Comparison of ENCODE assay signal across 27 cellular contexts in the genomic region with DNA sequence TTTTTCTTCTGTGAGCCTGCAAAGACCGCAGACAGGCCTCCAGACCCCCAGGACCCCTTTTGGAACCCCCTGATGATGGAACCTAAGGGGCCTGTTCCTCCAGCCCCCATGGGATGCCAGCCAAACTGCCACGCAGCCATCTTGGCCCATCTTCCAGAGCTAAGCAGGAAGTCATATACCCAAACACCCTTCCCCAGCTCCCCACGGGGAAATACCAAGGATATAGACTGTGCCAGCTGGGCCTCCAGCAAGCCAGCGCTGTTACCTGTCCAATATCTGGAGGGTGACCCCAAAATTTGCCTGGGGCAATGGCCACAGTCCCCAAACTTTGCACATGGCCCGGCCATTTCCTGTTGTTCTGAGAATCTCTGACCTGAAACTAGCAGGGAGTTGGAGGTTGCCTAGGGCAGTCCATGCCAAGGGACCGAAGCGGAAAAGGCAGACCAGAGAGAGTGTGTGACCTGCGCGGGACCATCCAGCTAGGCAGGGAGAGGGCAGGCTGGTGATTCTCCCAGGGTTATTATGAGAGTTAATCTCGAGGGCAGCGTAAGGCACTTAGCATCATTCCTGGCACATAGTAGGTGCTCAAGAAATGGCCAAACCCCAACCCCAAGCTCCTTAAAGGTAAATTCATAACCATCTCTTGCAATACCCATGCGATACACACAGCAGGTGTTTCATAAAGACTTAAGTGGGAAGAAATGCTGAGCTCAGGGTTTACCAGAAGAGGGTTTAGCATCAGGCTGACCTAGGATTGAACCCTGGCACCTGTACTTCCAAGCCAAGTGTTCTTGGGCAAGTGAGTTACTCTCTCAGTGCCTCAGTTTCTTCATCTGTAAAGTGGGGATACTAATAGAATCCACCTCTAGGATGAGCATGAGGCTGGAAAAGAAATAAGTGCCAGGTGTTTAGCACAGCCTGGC. TPM values are rescaled to one million over a fixed set of nuclear protein-coding genes. Genes with fewer than 3 reads are reported as not detected.
DNase-seq lines count a peak whose midpoint lies in the region; ATAC-seq, FAIRE-seq and TF ChIP-seq lines count a peak whose summit lies in the region.
"Had no signal": no experiment of that assay in that cellular context is flagged by ENCODE, and none has a peak within 500 bp of the region (broad histone marks: within the 10 kb centered on the region; RNA-seq: fewer than 3 reads in every experiment).

No MANE protein-coding gene starts in this region.

- H3K4me2 ChIP-seq in PC-9, result no peak overlapping the region

- POLR2A ChIA-PET in PC-9 (lab: Charles Lee; ENCODE audit: unreplicated experiment), result no interaction called here

- H3K9me3 ChIP-seq in PC-9 (ENCODE audit: insufficient read depth, low read depth) (no peaks in the 10 kb centered on the region), kidney (ENCODE audit: control insufficient read depth in 1 of 2, low read length in 2 of 2) (no peaks in the 10 kb centered on the region), psoas muscle (no peaks in the 10 kb centered on the region)
- H3K9me3 ChIP-seq: ovary, right atrium auricular region, upper lobe of right lung had no signal

- no peak overlapping the region for H3K9ac ChIP-seq in kidney (ENCODE audit: low read length in 2 of 2)

- H3K27ac ChIP-seq in PC-9 (peak overlapping the region; percentile 93; the same call in 1 of the 2 replicates), kidney (ENCODE audit: low read depth in 2 of 2, low read length in 2 of 2) (peak overlapping the region; percentile 19 to 72), substantia nigra (ENCODE audit: low read depth, low read length, poor library complexity, severe bottlenecking) (peak overlapping the region; percentile 47), psoas muscle (no peak overlapping the region)
- H3K27ac ChIP-seq: ovary, right atrium auricular region, SK-N-MC, upper lobe of right lung had no signal

- FAIRE-seq in kidney (lab: Jason Lieb, UNC), result no peak

- H3K4me1 ChIP-seq in PC-9 (replicated peaks; ENCODE audit: insufficient read depth) (peaks cover 37% of the 10 kb centered on the region), kidney (ENCODE audit: control insufficient read depth in 1 of 2, insufficient read depth in 1 of 2, low read depth in 1 of 2, low read length in 2 of 2) (peaks cover 10 to 11% of the 10 kb centered on the region in 2 donors), psoas muscle (no peaks in the 10 kb centered on the region)
- H3K4me1 ChIP-seq: upper lobe of right lung had no signal

- intact Hi-C loops in PC-9 (cut with micrococcal nuclease; ENCODE audit: unreplicated experiment), result loop anchor here (5.0 kb wide), 1 partner anchor 41 kb away; no protein-coding TSS in a partner anchor
- intact Hi-C loops in kidney (cut with DNase I), result no loop called here
- intact Hi-C loops in psoas muscle (cut with DNase I), result no loop called here

- BruUV-seq in PC-9 (replicated peaks; lab: Mats Ljungman, UMichigan), result no TSS peak

- peaks cover 25% of the 10 kb centered on the region for H3F3A ChIP-seq in PC-9 (ENCODE audit: insufficient read depth, low read depth)

- no peaks in the 10 kb centered on the region for H3K9me2 ChIP-seq in PC-9 (ENCODE audit: insufficient read depth)

- WGBS in psoas muscle, 3 donors, result 76 to 77% (median 76%) methylated on average over 12 of the region's 12 CpGs

- H3K27me3 ChIP-seq in H7 (ENCODE audit: control insufficient read depth, insufficient read depth, low read length) (peaks cover 10% of the 10 kb centered on the region), PC-9 (ENCODE audit: insufficient read depth, low read depth) (no peaks in the 10 kb centered on the region), psoas muscle (ENCODE audit: insufficient read depth in 3 of 3, low read length in 2 of 3) (peaks cover 0 to 55% (median 3%) of the 10 kb centered on the region in 3 donors)
- H3K27me3 ChIP-seq: ovary, right atrium auricular region had no signal

- CTCF ChIA-PET in PC-9 (lab: Charles Lee), result interaction anchor here (0.5 to 0.6 kb wide), 2 partner anchors 71 to 156 kb away, joined by 4 read pairs; no protein-coding TSS in a partner anchor

- TF ChIP-seq CTCF in PC-9 (conservative IDR thresholded peaks at IDR 0.05), result no peak
- TF ChIP-seq CTCF in kidney (IDR thresholded peaks at IDR 0.05; ENCODE audit: borderline replicate concordance, extremely low read depth, insufficient read depth), result no peak
- no peak for TF ChIP-seq CTCF in psoas muscle (IDR thresholded peaks at IDR 0.05)

- DNase-seq in H7 (peak; percentile 25), PC-9 (no peak), kidney (peak; percentile 48), substantia nigra (lab: John Stamatoyannopoulos, UW) (no peak), psoas muscle (no peak)
- DNase-seq: activated CD4-positive, alpha-beta T cell treated with anti-CD3 and anti-CD28 coated beads for 4 hours; activated CD8-positive, alpha-beta memory T cell treated with anti-CD3 and anti-CD28 coated beads for 24 hours; activated gamma-delta T cell; activated T-cell treated with anti-CD3 and anti-CD28 coated beads, Interleukin-2, amount 50 U/mL, for 1 hour; CD4-positive, alpha-beta T cell; DMS 273 treated with DMSO at 0.1 percent for 48 hours; islet precursor cell; NCI-H1105; NCI-H1930; NCI-H526; ovary; stimulated activated CD4-positive, alpha-beta T cell treated with anti-CD3 and anti-CD28 coated beads, Interleukin-2, amount 100 ng/mL, for 48 hours; T-helper 2 cell; upper lobe of right lung had no signal

- H4K20me1 ChIP-seq in PC-9 (ENCODE audit: insufficient read depth), result no peaks in the 10 kb centered on the region

- ATAC-seq in GM18520 (IDR thresholded peaks at IDR 0.05; ENCODE audit: unreplicated experiment) (no peak), psoas muscle (no peak), HG02852 (IDR thresholded peaks at IDR 0.05; ENCODE audit: unreplicated experiment) (no peak)
- ATAC-seq: upper lobe of right lung had no signal

- H3K79me2 ChIP-seq in PC-9 (ENCODE audit: low read depth), result peaks cover 11% of the 10 kb centered on the region

- H2AFZ ChIP-seq in PC-9, result no peak overlapping the region

- H3K36me3 ChIP-seq in H7 (replicated peaks; ENCODE audit: control insufficient read depth, insufficient read depth, low read length) (no peaks in the 10 kb centered on the region), PC-9 (ENCODE audit: low read depth) (no peaks in the 10 kb centered on the region), kidney (ENCODE audit: control insufficient read depth in 1 of 2, insufficient read depth in 2 of 2, low read length in 2 of 2) (no peaks in the 10 kb centered on the region), psoas muscle (ENCODE audit: insufficient read depth in 1 of 2, low read depth in 1 of 2) (no peaks in the 10 kb centered on the region)
- H3K36me3 ChIP-seq: ovary, right atrium auricular region, upper lobe of right lung had no signal

- H3K4me3 ChIP-seq in H7 (ENCODE audit: insufficient read depth, low read depth, low read length), result no peak overlapping the region
- H3K4me3 ChIP-seq in PC-9, result no peak overlapping the region
- no peak overlapping the region for H3K4me3 ChIP-seq in kidney (ENCODE audit: low read length in 2 of 2)
- no peak overlapping the region for H3K4me3 ChIP-seq in psoas muscle
- H3K4me3 ChIP-seq: ovary, right atrium auricular region, SK-N-MC, upper lobe of right lung had no signal

RNA-seq across cellular contexts. Expression of gene RASAL1, which starts 2.6 kb away (rescaled TPM):
- 4.4 and 4.5 TPM in 2 replicates for total RNA-seq in H7 (2014; rRNA removed; shearing (Covaris generic))
- total RNA-seq in PC-9 (2021), result 14.9 and 23.6 TPM in 2 replicates
- 58.3 TPM for total RNA-seq in kidney
- 23.5 TPM for polyA plus RNA-seq in kidney (ENCODE audit: insufficient read depth, low read depth, low replicate concordance)
- under 1 TPM in 1 of 4 donors, not detected in 3; 0.89 TPM for total RNA-seq in psoas muscle
- polyA plus RNA-seq in psoas muscle, result not detected
- total RNA-seq: M059J, right atrium auricular region, RPMI7951 had no signal

RNA-seq across cellular contexts. Expression of gene CFAP73, which starts 11.4 kb away (rescaled TPM):
- 0.33 TPM in 1 of 2 replicates, not detected in the other for total RNA-seq in H7 (2014; rRNA removed; shearing (Covaris generic))
- total RNA-seq in PC-9 (2021), result 1.3 and 1.9 TPM in 2 replicates
- total RNA-seq in kidney, result 2.4 TPM
- polyA plus RNA-seq in kidney (ENCODE audit: insufficient read depth, low read depth, low replicate concordance), result 0.52 TPM
- total RNA-seq in psoas muscle, result not detected
- under 1 TPM; 0.17 to 0.35 (median 0.30) TPM for polyA plus RNA-seq in psoas muscle
- total RNA-seq: H4, M059J, mucosa of gallbladder, right atrium auricular region, RPMI7951, upper lobe of right lung had no signal

RNA-seq across cellular contexts. Expression of gene DDX54, which starts 47.2 kb away (rescaled TPM):
- total RNA-seq in H7 (2014; rRNA removed; shearing (Covaris generic)), result 93.9 and 101 TPM in 2 replicates
- total RNA-seq in PC-9 (2021), result 80.1 and 81.3 TPM in 2 replicates
- total RNA-seq in kidney, result 62.0 TPM
- polyA plus RNA-seq in kidney (ENCODE audit: insufficient read depth, low read depth, low replicate concordance), result 55.4 TPM
- 10 to 100 TPM; 61.9 to 93.5 (median 81.5) TPM for total RNA-seq in psoas muscle
- polyA plus RNA-seq in psoas muscle, result 10 to 100 TPM; 53.6 to 88.7 (median 53.7) TPM

RNA-seq across cellular contexts. Expression of gene RITA1, which starts 47.4 kb away (rescaled TPM):
- total RNA-seq in H7 (2014; rRNA removed; shearing (Covaris generic)), result 42.3 and 45.9 TPM in 2 replicates
- 15.8 and 16.1 TPM in 2 replicates for total RNA-seq in PC-9 (2021)
- 14.6 TPM for total RNA-seq in kidney
- polyA plus RNA-seq in kidney (ENCODE audit: insufficient read depth, low read depth, low replicate concordance), result 31.6 TPM
- total RNA-seq in psoas muscle, result 10 to 100 TPM; 13.0 to 19.4 (median 14.7) TPM
- 10 to 100 TPM; 13.7 to 28.5 (median 15.5) TPM for polyA plus RNA-seq in psoas muscle

Comparison
In these comparisons a context has a peak if more than half of its experiments do, and no peak if none do; other contexts are left out.
1. DNase-seq: peak in H7 (single experiment) and kidney (single experiment); none in PC-9 (0 of 2), substantia nigra (0 of 49) and psoas muscle (0 of 2).